Comparison of ENCODE assay signal across 17 cellular contexts in genomic region chr11:114821626-114822025, GRCh38.
A peak's percentile ranks its signal among the peaks of the same experiment; 100 is the strongest.
DNase-seq lines count a peak whose midpoint lies in the region; ATAC-seq lines count a peak whose summit lies in the region.
"Had no signal": no experiment of that assay in that cellular context is flagged by ENCODE, and none has a peak within 500 bp of the region (broad histone marks: within the 10 kb centered on the region; RNA-seq: fewer than 3 reads in every experiment).

No MANE protein-coding gene starts in this region.

- no peaks in the 10 kb centered on the region for H3K27me3 ChIP-seq in MG63
- H3K27me3 ChIP-seq: right lobe of liver had no signal

- no peak overlapping the region for H3K4me3 ChIP-seq in MG63
- H3K4me3 ChIP-seq: right lobe of liver had no signal

- H3K9me3 ChIP-seq in MG63, result no peaks in the 10 kb centered on the region
- H3K9me3 ChIP-seq: right lobe of liver had no signal

- DNase-seq in Daoy (ENCODE audit: low read depth) (peak; percentile 63), MG63 (peak; percentile 57), amniotic epithelial cell (ENCODE audit: low read depth) (peak; percentile 13), iPS-NIHi7 (ENCODE audit: extremely low spot score) (peak; percentile 64), hepatic stellate cell (ENCODE audit: low spot score) (no peak), CD1c-positive myeloid dendritic cell (ENCODE audit: extremely low spot score) (no peak), cardiac septum (ENCODE audit: low spot score) (no peak)
- DNase-seq: activated naive CD8-positive, alpha-beta T cell treated with anti-CD3 and anti-CD28 coated beads, Interleukin-2, amount 10 ng/mL, durations not matched to agents 7 days and 5 days; CD4-positive, CD25-positive, alpha-beta regulatory T cell; foreskin melanocyte; Kasumi-1; left cardiac atrium; natural killer cell; right lobe of liver; SHP77 treated with DMSO at 0.1 percent for 48 hours; stimulated activated naive CD8-positive, alpha-beta T cell treated with anti-CD3 and anti-CD28 coated beads, Interleukin-15, amount 100 ng/mL, for 72 hours had no signal

- no peaks in the 10 kb centered on the region for H3K36me3 ChIP-seq in MG63
- H3K36me3 ChIP-seq: right lobe of liver had no signal

- intact Hi-C loops in cardiac septum (cut with DNase I), result no loop called here

- no peak for ATAC-seq in GM21529 (IDR thresholded peaks at IDR 0.05; ENCODE audit: unreplicated experiment)
- ATAC-seq: natural killer cell; right lobe of liver; stimulated activated naive CD8-positive, alpha-beta T cell treated with anti-CD3 and anti-CD28 coated beads, Interleukin-15, amount 100 ng/mL, for 72 hours had no signal

Comparison
In these comparisons a context has a peak if more than half of its experiments do, and no peak if none do; other contexts are left out.
1. DNase-seq: peak in Daoy (single experiment), MG63 (single experiment), amniotic epithelial cell (single experiment) and iPS-NIHi7 (single experiment); none in hepatic stellate cell (single experiment), CD1c-positive myeloid dendritic cell (single experiment) and cardiac septum (single experiment).